In genomic region chr19:15212682-15213081, GRCh38 we compare ENCODE assay signal across 13 cellular contexts. TPM values are rescaled to one million over a fixed set of nuclear protein-coding genes. Genes with fewer than 3 reads are reported as not detected.
DNase-seq lines count a peak whose midpoint lies in the region; ATAC-seq and TF ChIP-seq lines count a peak whose summit lies in the region.
"Had no signal": no experiment of that assay in that cellular context is flagged by ENCODE, and none has a peak within 500 bp of the region (broad histone marks: within the 10 kb centered on the region; RNA-seq: fewer than 3 reads in every experiment).

No MANE protein-coding gene starts in this region.

- H3K36me3 ChIP-seq in heart left ventricle, result no peaks in the 10 kb centered on the region
- H3K36me3 ChIP-seq in ascending aorta, result no peaks in the 10 kb centered on the region
- H3K36me3 ChIP-seq in left lung, result no peaks in the 10 kb centered on the region
- H3K36me3 ChIP-seq in upper lobe of right lung, result no peaks in the 10 kb centered on the region
- no peaks in the 10 kb centered on the region for H3K36me3 ChIP-seq in brain microvascular endothelial cell (replicated peaks)

- 90 to 95% (median 92%) methylated on average over 12 of the region's 12 CpGs for WGBS in heart left ventricle, 4 donors

- H3K9me3 ChIP-seq in heart left ventricle, result no peaks in the 10 kb centered on the region
- H3K9me3 ChIP-seq in ascending aorta, result no peaks in the 10 kb centered on the region
- no peaks in the 10 kb centered on the region for H3K9me3 ChIP-seq in left lung
- H3K9me3 ChIP-seq in upper lobe of right lung, result no peaks in the 10 kb centered on the region

- H3K4me3 ChIP-seq in heart left ventricle (no peak overlapping the region), ascending aorta (no peak overlapping the region), left lung (no peak overlapping the region), upper lobe of right lung (no peak overlapping the region), brain microvascular endothelial cell (ENCODE audit: low read depth, low read length) (no peak overlapping the region)

- ATAC-seq in heart left ventricle, result no peak
- ATAC-seq in Right ventricle myocardium superior (ENCODE audit: poor library complexity), result no peak
- peak; percentile 20 for ATAC-seq in left lung
- ATAC-seq in upper lobe of right lung, result peak; percentile 41
- no peak for ATAC-seq in HG03460 (IDR thresholded peaks at IDR 0.05; ENCODE audit: unreplicated experiment)

- H3K27me3 ChIP-seq in heart left ventricle, result no peaks in the 10 kb centered on the region
- H3K27me3 ChIP-seq in ascending aorta, result no peaks in the 10 kb centered on the region
- no peaks in the 10 kb centered on the region for H3K27me3 ChIP-seq in left lung
- H3K27me3 ChIP-seq in upper lobe of right lung, result no peaks in the 10 kb centered on the region
- H3K27me3 ChIP-seq in brain microvascular endothelial cell (replicated peaks), result no peaks in the 10 kb centered on the region

- in situ Hi-C loops in brain microvascular endothelial cell (cut with HindIII; ENCODE audit: low pct_ligation_motif_present, low sequenced_read_pairs), result no loop called here

- DNase-seq in heart left ventricle, result no peak
- no peak for DNase-seq in Right ventricle myocardium superior
- no peak for DNase-seq in ascending aorta (ENCODE audit: low spot score in 2 of 2)
- DNase-seq in left lung, result no peak
- no peak for DNase-seq in upper lobe of right lung
- no peak for DNase-seq in brain microvascular endothelial cell
- DNase-seq in ureter (ENCODE audit: low spot score), result no peak
- DNase-seq: CD4-positive, CD25-positive, alpha-beta regulatory T cell; DMS 273 treated with DMSO at 0.1 percent for 48 hours; HCEC 1CT; HFFc6 had no signal

- intact Hi-C loops in heart left ventricle (cut with DNase I), result loop anchor here in 2 of 10 donors (5.0 kb wide), 1 partner anchor 40 kb away; no protein-coding TSS in a partner anchor
- intact Hi-C loops in Right ventricle myocardium superior (cut with DNase I), result no loop called here
- intact Hi-C loops in ascending aorta (cut with DNase I), result loop anchor here (2.0 to 5.0 kb wide), 2 partner anchors 18 to 35 kb away; no protein-coding TSS in a partner anchor
- intact Hi-C loops in left lung (cut with DNase I), result no loop called here
- intact Hi-C loops in upper lobe of right lung (cut with DNase I), result no loop called here

- H3K4me1 ChIP-seq in heart left ventricle (peaks cover 0 to 26% (median 6%) of the 10 kb centered on the region in 12 donors), ascending aorta (peaks cover 6 to 39% of the 10 kb centered on the region in 2 donors), left lung (peaks cover 0 to 45% of the 10 kb centered on the region in 2 donors), upper lobe of right lung (no peaks in the 10 kb centered on the region)

- TF ChIP-seq CTCF in heart left ventricle (IDR thresholded peaks at IDR 0.05) (no peak), ascending aorta (IDR thresholded peaks at IDR 0.05) (no peak), left lung (IDR thresholded peaks at IDR 0.05) (no peak), upper lobe of right lung (IDR thresholded peaks at IDR 0.05) (no peak), brain microvascular endothelial cell (IDR thresholded peaks at IDR 0.05; ENCODE audit: low read depth, low read length, missing control alignments) (no peak)

- no peak for TF ChIP-seq POLR2A in heart left ventricle (IDR thresholded peaks at IDR 0.05)

- H3K27ac ChIP-seq in heart left ventricle, result peak overlapping the region in 9 of 12 donors; percentile 9 to 78 (median 28)
- peak overlapping the region; percentile 71 to 81 for H3K27ac ChIP-seq in ascending aorta
- no peak overlapping the region for H3K27ac ChIP-seq in left lung
- H3K27ac ChIP-seq in upper lobe of right lung, result no peak overlapping the region
- H3K27ac ChIP-seq in brain microvascular endothelial cell, result no peak overlapping the region
- H3K27ac ChIP-seq: 22Rv1 had no signal

RNA-seq across cellular contexts. Expression of gene NOTCH3, which starts 11.9 kb away (rescaled TPM):
- total RNA-seq in heart left ventricle (10 to 100 TPM; 20.9 to 77.2 (median 35.2) TPM), Right ventricle myocardium superior (25.0 TPM), ascending aorta (524 TPM), left lung (10 to 100 TPM; 73.2 to 94.1 TPM), upper lobe of right lung (67.9 TPM), ureter (125 TPM)
- polyA plus RNA-seq in heart left ventricle, result 10 to 100 TPM; 16.7 to 21.9 TPM
- total RNA-seq: CD4-positive, CD25-positive, alpha-beta regulatory T cell had no signal
- polyA plus RNA-seq: CD4-positive, CD25-positive, alpha-beta regulatory T cell had no signal

RNA-seq across cellular contexts. Expression of gene EPHX3, which starts 19.6 kb away (rescaled TPM):
- 1 to 10 TPM in 1 of 9 donors, under 1 TPM in 5, not detected in 3; 0.12 to 1.3 (median 0.14) TPM for total RNA-seq in heart left ventricle
- polyA plus RNA-seq in heart left ventricle, result under 1 TPM; 0.11 to 0.21 TPM
- total RNA-seq in Right ventricle myocardium superior, result 0.27 TPM
- not detected for total RNA-seq in ascending aorta
- 1 to 10 TPM; 1.6 to 7.6 TPM for total RNA-seq in left lung
- 2.5 TPM for total RNA-seq in upper lobe of right lung
- total RNA-seq in ureter, result 2.5 TPM
- polyA plus RNA-seq: CD4-positive, CD25-positive, alpha-beta regulatory T cell had no signal

Comparison
In these comparisons a context has a peak if more than half of its experiments do, and no peak if none do; other contexts are left out.
1. ATAC-seq: peak in left lung (single experiment) and upper lobe of right lung (single experiment); none in heart left ventricle (0 of 4), Right ventricle myocardium superior (single experiment) and HG03460 (single experiment).
2. H3K27ac ChIP-seq: peak in heart left ventricle (9 of 12) and ascending aorta (2 of 2); none in left lung (0 of 2), upper lobe of right lung (single experiment) and brain microvascular endothelial cell (single experiment).